In the genomic region with DNA sequence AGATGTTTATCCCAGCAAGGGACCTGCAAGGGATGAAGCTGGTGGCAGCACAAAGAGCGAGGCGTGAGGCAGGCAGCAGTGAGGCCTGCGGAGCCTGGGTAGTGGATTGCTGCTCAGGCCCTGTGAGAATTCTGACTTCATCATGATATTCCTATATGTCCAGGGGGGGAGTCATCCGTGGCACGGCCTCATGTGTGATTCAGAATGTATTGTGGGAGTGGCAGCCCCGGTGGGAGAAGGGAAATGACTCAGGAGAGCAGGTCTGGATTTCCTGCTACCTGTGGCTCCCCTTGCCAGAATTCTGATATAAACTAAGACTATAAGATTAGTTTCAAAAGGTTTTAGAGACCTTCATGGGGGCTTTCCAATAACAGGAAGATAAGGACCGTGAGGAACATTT, we compare ENCODE assay signal across 13 cellular contexts.
"Had no signal": no experiment of that assay in that cellular context is flagged by ENCODE, and none has a peak within 500 bp of the region (broad histone marks: within the 10 kb centered on the region; RNA-seq: fewer than 3 reads in every experiment).

No MANE protein-coding gene starts in this region.

- DNase-seq: activated CD4-positive, alpha-beta T cell treated with anti-CD3 and anti-CD28 coated beads, Interleukin-2, amount 10 ng/mL, durations not matched to agents 7 days and 5 days; activated CD8-positive, alpha-beta memory T cell treated with anti-CD3 and anti-CD28 coated beads for 24 hours; activated gamma-delta T cell treated with Interleukin-2 at 50 U/mL for 16 hours; amniotic stem cell; central memory CD4-positive, alpha-beta T cell; colonic mucosa; foreskin fibroblast; midbrain; ovary; sigmoid colon; stimulated activated CD4-positive, alpha-beta T cell treated with anti-CD3 and anti-CD28 coated beads, Interleukin-1b, Interleukin-23, amount 100 ng/mL, for 48 hours; stomach had no signal

- H3K27ac ChIP-seq: colonic mucosa, ovary, sigmoid colon, stomach, thoracic aorta had no signal

- H3K27me3 ChIP-seq: colonic mucosa, ovary, sigmoid colon had no signal

- H3K4me1 ChIP-seq: colonic mucosa, sigmoid colon, stomach had no signal
